ENCODE assay signal across 8 cellular contexts in genomic region chr20:46757754-46758678, GRCh38. TPM values are rescaled to one million over a fixed set of nuclear protein-coding genes. Genes with fewer than 3 reads are reported as not detected.
DNase-seq lines count a peak whose midpoint lies in the region; ATAC-seq, FAIRE-seq and TF ChIP-seq lines count a peak whose summit lies in the region.

No MANE protein-coding gene starts in this region.

- no peaks in the 10 kb centered on the region for H3K9me2 ChIP-seq in HCT116 (ENCODE audit: insufficient read depth)

- no peaks in the 10 kb centered on the region for H3K4me1 Mint-ChIP-seq in activated CD4-positive, alpha-beta memory T cell treated with anti-CD3 and anti-CD28 coated beads for 36 hours (ENCODE audit: low read depth)
- peaks cover 5 to 16% of the 10 kb centered on the region in 2 donors for H3K4me1 Mint-ChIP-seq in stimulated activated naive B cell treated with anti-CD40 and anti-IgM and Interleukin-4, amounts not matched to agents 10 μg/mL and 1 μg/mL and 100 μg/mL, for 72 hours

- no peak overlapping the region for H2BK5ac ChIP-seq in H1 (ENCODE audit: low read depth, low read length)

- H3K36me3 ChIP-seq in HCT116 (ENCODE audit: control insufficient read depth in 1 of 2, insufficient read depth in 2 of 2, low read length in 2 of 2), result no peaks in the 10 kb centered on the region
- no peaks in the 10 kb centered on the region for H3K36me3 ChIP-seq in H1 (ENCODE audit: control insufficient read depth in 2 of 4, insufficient read depth in 4 of 4, low read length in 3 of 4)

- peak; percentile 61 to 95 (median 94); a peak in 5 of 6 replicates for TF ChIP-seq CTCF in HCT116 (IDR thresholded peaks at IDR 0.05 in 2 of 3, conservative IDR thresholded peaks at IDR 0.05 in 1 of 3; ENCODE audit: borderline replicate concordance in 1 of 3, insufficient read depth in 1 of 3, low read depth in 2 of 3, low read length in 2 of 3)
- peak; percentile 81 to 89 (median 89) for TF ChIP-seq CTCF in H1 (IDR thresholded peaks at IDR 0.05; ENCODE audit: control extremely low read depth in 1 of 3, insufficient read depth in 1 of 3, low read depth in 1 of 3, low read length in 3 of 3)

- no TSS peak for BruUV-seq in HCT116 (replicated peaks; lab: Mats Ljungman, UMichigan)

- H3K4me3 ChIP-seq in HCT116 (replicated peaks in 1 of 2; ENCODE audit: low read depth in 1 of 2, low read length in 2 of 2) (no peak overlapping the region), H1 (ENCODE audit: extremely low read depth in 1 of 4, insufficient read depth in 2 of 4, low read depth in 3 of 4, low read length in 4 of 4) (no peak overlapping the region)

- POLR2A ChIA-PET in HCT116 (lab: Charles Lee) (no interaction called here), H1 (lab: Charles Lee; ENCODE audit: partially characterized antibody) (interaction anchor here (0.5 kb wide), 1 partner anchor 501 kb away, joined by 5 read pairs; no protein-coding TSS in a partner anchor)
- POLR2A ChIA-PET in activated CD4-positive, alpha-beta memory T cell treated with anti-CD3 and anti-CD28 coated beads for 36 hours (lab: Charles Lee), result no interaction called here

- H3K79me2 ChIP-seq in HCT116 (ENCODE audit: insufficient read depth, low read length) (no peaks in the 10 kb centered on the region), H1 (ENCODE audit: control insufficient read depth in 1 of 2, insufficient read depth in 2 of 2, low read length in 2 of 2) (no peaks in the 10 kb centered on the region)

- 57% methylated on average over 17 of the region's 17 CpGs; no CpG with 5 or more reads in 1 of the 2 experiments for WGBS in H1 (ENCODE audit: extremely low coverage in 1 of 2, insufficient coverage in 1 of 2, insufficient read length in 1 of 2, insufficient replicate concordance in 2 of 2, low coverage in 1 of 2, low lambda C conversion rate in 2 of 2, missing lambda C conversion rate in 1 of 2), 2 experiments

- TF ChIP-seq RAD21 in HCT116 (IDR thresholded peaks at IDR 0.05; ENCODE audit: low read depth), result peak; percentile 72
- peak; percentile 88 to 89 for TF ChIP-seq RAD21 in H1 (IDR thresholded peaks at IDR 0.05 in 1 of 2, conservative IDR thresholded peaks at IDR 0.05 in 1 of 2; ENCODE audit: low read depth in 2 of 2, low read length in 2 of 2)

- H3K4me1 ChIP-seq in HCT116 (ENCODE audit: control insufficient read depth in 1 of 2, insufficient read depth in 2 of 2, low read length in 2 of 2) (no peaks in the 10 kb centered on the region; a peak in 1 of 4 replicates), H1 (replicated peaks in 1 of 4; ENCODE audit: control insufficient read depth in 3 of 4, insufficient read depth in 4 of 4, low read length in 3 of 4) (no peaks in the 10 kb centered on the region)

- RAD21 ChIA-PET in HCT116 (lab: Charles Lee; ENCODE audit: low non-redundant PET in 1 of 2, low total read pairs in 2 of 2, uncharacterized antibody in 2 of 2, unreplicated experiment in 2 of 2), result interaction anchor here in 1 of 2 experiments (0.6 kb wide), 1 partner anchor 390 kb away, joined by 3 read pairs; no protein-coding TSS in a partner anchor

- H3K4me3 Mint-ChIP-seq in activated CD4-positive, alpha-beta memory T cell treated with anti-CD3 and anti-CD28 coated beads for 36 hours, result no peak overlapping the region
- H3K4me3 Mint-ChIP-seq in stimulated activated naive B cell treated with anti-CD40 and anti-IgM and Interleukin-4, amounts not matched to agents 10 μg/mL and 1 μg/mL and 100 μg/mL, for 72 hours, result no peak overlapping the region

- intact Hi-C loops in HCT116 (cut with micrococcal nuclease), result loop anchor here (1.0 to 10.0 kb wide), 2 partner anchors 267 to 392 kb away; no protein-coding TSS in a partner anchor
- intact Hi-C loops in activated CD4-positive, alpha-beta memory T cell treated with anti-CD3 and anti-CD28 coated beads for 36 hours (cut with micrococcal nuclease), result loop anchor here (5.0 to 10.0 kb wide), 2 partner anchors 267 to 624 kb away; no protein-coding TSS in a partner anchor

- H4K20me1 ChIP-seq in HCT116 (ENCODE audit: insufficient read depth) (no peaks in the 10 kb centered on the region), H1 (replicated peaks in 1 of 2; ENCODE audit: control insufficient read depth in 1 of 2, insufficient read depth in 2 of 2, low read length in 2 of 2) (no peaks in the 10 kb centered on the region)

- H3K27ac ChIP-seq in HCT116 (ENCODE audit: low read depth, low read length), result no peak overlapping the region
- no peak overlapping the region for H3K27ac ChIP-seq in H1 (ENCODE audit: low read depth, low read length)

- H3K9me3 ChIP-seq in HCT116 (ENCODE audit: control insufficient read depth in 1 of 2, insufficient read depth in 1 of 2, low read depth in 1 of 2, low read length in 2 of 2) (no peaks in the 10 kb centered on the region), H1 (ENCODE audit: insufficient read depth in 2 of 2, low read depth in 1 of 2, low read length in 1 of 2) (no peaks in the 10 kb centered on the region)

- peak; percentile 69 for FAIRE-seq in H1 (lab: Jason Lieb, UNC)

- H3K9ac ChIP-seq in HCT116 (ENCODE audit: low read length) (no peak overlapping the region), H1 (replicated peaks in 1 of 4; ENCODE audit: extremely low read depth in 1 of 4, low read depth in 3 of 4, low read length in 3 of 4) (no peak overlapping the region)

- CTCF ChIA-PET in HCT116 (lab: Charles Lee) (interaction anchor here (1.5 kb wide), 2 partner anchors 11 to 626 kb away, joined by 3 to 6 read pairs; no protein-coding TSS in a partner anchor), H1 (lab: Charles Lee; ENCODE audit: partially characterized antibody) (interaction anchor here (0.6 to 3.5 kb wide), 40 partner anchors 9 to 563 kb away, joined by 3 to 26 read pairs (median 4); no protein-coding TSS in a partner anchor)
- CTCF ChIA-PET in activated CD4-positive, alpha-beta memory T cell treated with anti-CD3 and anti-CD28 coated beads for 36 hours (lab: Charles Lee), result interaction anchor here (0.8 to 2.5 kb wide), 5 partner anchors 10 to 626 kb away, joined by 3 to 9 read pairs (median 4); no protein-coding TSS in a partner anchor

- no peaks in the 10 kb centered on the region for H3K23me2 ChIP-seq in H1 (ENCODE audit: low read depth, low read length)

- peaks cover 8% of the 10 kb centered on the region for H3K27me3 Mint-ChIP-seq in activated CD4-positive, alpha-beta memory T cell treated with anti-CD3 and anti-CD28 coated beads for 36 hours
- peaks cover 6 to 13% of the 10 kb centered on the region in 2 donors for H3K27me3 Mint-ChIP-seq in stimulated activated naive B cell treated with anti-CD40 and anti-IgM and Interleukin-4, amounts not matched to agents 10 μg/mL and 1 μg/mL and 100 μg/mL, for 72 hours

- TF ChIP-seq EP300 in H1 (IDR thresholded peaks at IDR 0.05; ENCODE audit: borderline replicate concordance in 1 of 2, low read depth in 2 of 2, low read length in 2 of 2), result no peak

- no peak overlapping the region for H4K5ac ChIP-seq in H1 (ENCODE audit: insufficient read length, low read depth, low read length)

- H3K27me3 ChIP-seq in HCT116 (ENCODE audit: insufficient read depth, low read length) (no peaks in the 10 kb centered on the region), H1 (replicated peaks in 1 of 4; ENCODE audit: control insufficient read depth in 3 of 4, extremely low read depth in 1 of 4, insufficient read depth in 3 of 4, low read length in 3 of 4) (no peaks in the 10 kb centered on the region)

- no peak overlapping the region for H2AK5ac ChIP-seq in H1 (ENCODE audit: low read depth, low read length)

- no peak overlapping the region for H4K91ac ChIP-seq in H1 (replicated peaks; ENCODE audit: insufficient read length, low read length)

- no peak overlapping the region for H2BK20ac ChIP-seq in H1 (ENCODE audit: low read length)

- no peak overlapping the region for H3K27ac Mint-ChIP-seq in activated CD4-positive, alpha-beta memory T cell treated with anti-CD3 and anti-CD28 coated beads for 36 hours
- H3K27ac Mint-ChIP-seq in stimulated activated naive B cell treated with anti-CD40 and anti-IgM and Interleukin-4, amounts not matched to agents 10 μg/mL and 1 μg/mL and 100 μg/mL, for 72 hours, result no peak overlapping the region

- no peak overlapping the region for H3K18ac ChIP-seq in H1 (ENCODE audit: extremely low read depth, low read length)

- no peak overlapping the region for H4K8ac ChIP-seq in H1 (ENCODE audit: extremely low read depth, insufficient read depth, low read length)

- peak overlapping the region; percentile 97 for H2AFZ ChIP-seq in HCT116 (ENCODE audit: low read depth, low read length, poor library complexity, severe bottlenecking)
- peak overlapping the region; percentile 66; the same call in 1 of the 2 replicates for H2AFZ ChIP-seq in H1 (ENCODE audit: low read length)

- no peak overlapping the region for H2BK12ac ChIP-seq in H1 (ENCODE audit: low read depth, low read length)

- H3K9me3 Mint-ChIP-seq in activated CD4-positive, alpha-beta memory T cell treated with anti-CD3 and anti-CD28 coated beads for 36 hours, result no peaks in the 10 kb centered on the region
- no peaks in the 10 kb centered on the region for H3K9me3 Mint-ChIP-seq in stimulated activated naive B cell treated with anti-CD40 and anti-IgM and Interleukin-4, amounts not matched to agents 10 μg/mL and 1 μg/mL and 100 μg/mL, for 72 hours

- 0 out of 2 replicates have a peak overlapping the region, but pooled peaks have one; percentile 40 for H2BK15ac ChIP-seq in H1 (ENCODE audit: low read length)

- H3K23ac ChIP-seq in H1 (ENCODE audit: insufficient read length), result no peak overlapping the region

- H3K36me3 Mint-ChIP-seq in activated CD4-positive, alpha-beta memory T cell treated with anti-CD3 and anti-CD28 coated beads for 36 hours, result no peaks in the 10 kb centered on the region
- H3K36me3 Mint-ChIP-seq in stimulated activated naive B cell treated with anti-CD40 and anti-IgM and Interleukin-4, amounts not matched to agents 10 μg/mL and 1 μg/mL and 100 μg/mL, for 72 hours, result no peaks in the 10 kb centered on the region

- peak; percentile 84 for ATAC-seq in HCT116
- peak; percentile 68 to 82 for ATAC-seq in stimulated activated naive B cell treated with anti-CD40 and anti-IgM and Interleukin-4, amounts not matched to agents 10 μg/mL and 1 μg/mL and 100 μg/mL, for 72 hours (replicated peaks)

- H3K79me1 ChIP-seq in H1 (ENCODE audit: low read depth, low read length), result no peaks in the 10 kb centered on the region

- H3K4ac ChIP-seq in H1 (replicated peaks; ENCODE audit: insufficient read length, low read depth, low read length), result no peak overlapping the region

- TF ChIP-seq POLR2A in HCT116 (IDR thresholded peaks at IDR 0.05; ENCODE audit: borderline replicate concordance, extremely low read depth, insufficient read depth, insufficient read length), result no peak
- TF ChIP-seq POLR2A in H1 (IDR thresholded peaks at IDR 0.05; ENCODE audit: control extremely low read depth in 1 of 2, low read depth in 2 of 2, low read length in 2 of 2), result no peak

- H3K56ac ChIP-seq in H1 (replicated peaks; ENCODE audit: insufficient read length, low read depth, low read length), result no peak overlapping the region

- H2BK120ac ChIP-seq in H1 (replicated peaks; ENCODE audit: low read depth, low read length), result no peak overlapping the region

- peak; percentile 58 for DNase-seq in Ammon's horn (ENCODE audit: low spot score)
- peak; percentile 48 for DNase-seq in HCT116 (ENCODE audit: low read depth, low spot score)
- DNase-seq in NCI-H526 (lab: John Stamatoyannopoulos, UW), result peak; percentile 51 to 81
- DNase-seq in activated CD4-positive, alpha-beta memory T cell treated with anti-CD3 and anti-CD28 coated beads for 36 hours, result peak; percentile 73
- peak in 1 of 2 experiments; percentile 84 for DNase-seq in H1 (ENCODE audit: low read depth in 1 of 2, low spot score in 2 of 2)
- DNase-seq in myocyte (ENCODE audit: low read depth), result peak; percentile 65
- peak; percentile 43 for DNase-seq in stimulated activated naive B cell treated with anti-CD40 and anti-IgM and Interleukin-4, amounts not matched to agents 10 μg/mL and 1 μg/mL and 100 μg/mL, for 72 hours
- DNase-seq in ureter (ENCODE audit: low spot score), result no peak

- no peak overlapping the region for H3K14ac ChIP-seq in H1 (ENCODE audit: insufficient read length)

- H3K4me2 ChIP-seq in HCT116 (ENCODE audit: low read length) (peak overlapping the region; percentile 38), H1 (ENCODE audit: insufficient read depth in 1 of 2, low read depth in 2 of 2, low read length in 2 of 2) (no peak overlapping the region)

RNA-seq across cellular contexts. Expression of gene SLC2A10, which starts 48.6 kb away (rescaled TPM):
- total RNA-seq in HCT116 (2021; ENCODE audit: unreplicated experiment), result 0.05 TPM
- 0.01 TPM in 1 of 2 replicates, not detected in the other for polyA plus RNA-seq in HCT116 (2012)
- not detected for total RNA-seq in activated CD4-positive, alpha-beta memory T cell treated with anti-CD3 and anti-CD28 coated beads for 36 hours
- total RNA-seq in H1 (2021; fragmentation: NEBNext Ultra II Directional; extraction: Animal tissue kit (Norgen Biotek cat#: 25700)), result 9.7 and 9.9 TPM in 2 replicates
- polyA plus RNA-seq in H1 (2011; rRNA removed), result 9.0 and 11.9 TPM in 2 replicates
- 8.0 TPM for polyA plus RNA-seq in H1 (2011; cell fraction: cytosol; rRNA removed)
- 8.4 TPM for polyA plus RNA-seq in H1 (2011; cell fraction: nucleus; rRNA removed)
- polyA plus RNA-seq in H1 (2012, experiment 1 of 2), result 6.6 to 8.4 TPM (median 7.0 TPM) in 4 replicates
- polyA plus RNA-seq in H1 (2012, experiment 2 of 2), result 5.1 TPM
- 9.4 TPM for polyA plus RNA-seq in H1 (2013, experiment 1 of 2)
- polyA plus RNA-seq in H1 (2013, experiment 2 of 2), result 9.3 TPM
- 14.3 and 14.7 TPM in 2 replicates for polyA minus RNA-seq in H1 (2011; rRNA and poly(A)+ RNA removed)
- polyA minus RNA-seq in H1 (2011; cell fraction: cytosol; rRNA and poly(A)+ RNA removed), result 14.3 TPM
- 13.5 TPM for polyA minus RNA-seq in H1 (2011; cell fraction: nucleus; rRNA and poly(A)+ RNA removed)
- 25.7 and 25.9 TPM in 2 replicates for total RNA-seq in myocyte
- 16.1 TPM for polyA plus RNA-seq in myocyte (2012)
- 25.9 TPM for total RNA-seq in ureter

Comparison
In these comparisons a context has a peak if more than half of its experiments do, and no peak if none do; other contexts are left out.
1. RNA of gene SLC2A10, which starts 48.6 kb away (total RNA-seq): 25.9 TPM in ureter (single experiment), 25.7 to 25.9 TPM in myocyte and 9.7 to 9.9 TPM in H1; 0.05 TPM in HCT116 (single experiment) and not detected in activated CD4-positive, alpha-beta memory T cell treated with anti-CD3 and anti-CD28 coated beads for 36 hours; every median in the first group is over 10 times any median in the second.